In genomic region chr11:17371614-17372013, GRCh38 we compare ENCODE assay signal across 1 cellular context.
TF ChIP-seq lines count a peak whose summit lies in the region.

No MANE protein-coding gene starts in this region.

TF ChIP-seq in K562, 482 proteins besides CTCF, POLR2A, EP300 and RAD21:
- peak; percentile 86 for TF ChIP-seq ZNF280A (IDR thresholded peaks at IDR 0.05; ENCODE audit: low read depth, partially characterized antibody)
- peak; percentile 59 for TF ChIP-seq MTA3 (IDR thresholded peaks at IDR 0.05; ENCODE audit: borderline replicate concordance)
- peak; percentile 99 for TF ChIP-seq CBX5 (IDR thresholded peaks at IDR 0.05; ENCODE audit: borderline replicate concordance, low read depth)
- TF ChIP-seq JUNB (CRISPR knock-in tag; conservative IDR thresholded peaks at IDR 0.05), result no peak
- peak; percentile 53; the same call in 1 of the 2 replicates for TF ChIP-seq ZEB2 (IDR thresholded peaks at IDR 0.05)
- TF ChIP-seq TCF7 (IDR thresholded peaks at IDR 0.05; ENCODE audit: borderline replicate concordance), result 0 out of 2 replicates have a peak, but pooled peaks have one; percentile 30
- TF ChIP-seq ZBTB2 (IDR thresholded peaks at IDR 0.05), result no peak
- TF ChIP-seq ZNF280B (CRISPR knock-in tag; IDR thresholded peaks at IDR 0.05), result peak; percentile 93; the same call in 1 of the 2 replicates
- peak; percentile 98 to 99 for TF ChIP-seq CBX3 (IDR thresholded peaks at IDR 0.05; ENCODE audit: borderline replicate concordance in 1 of 2, low read length in 2 of 2)
- TF ChIP-seq YY1 (IDR thresholded peaks at IDR 0.05; ENCODE audit: borderline replicate concordance in 1 of 3, control insufficient read depth in 1 of 3, extremely low read depth in 1 of 3, insufficient read depth in 3 of 3, insufficient read length in 1 of 3, insufficient replicate concordance in 2 of 3, low read depth in 1 of 3, low read length in 2 of 3), result peak in 1 of 3 experiments; percentile 36
- TF ChIP-seq EHMT2 (IDR thresholded peaks at IDR 0.05), result peak; percentile 27; the same call in 1 of the 2 replicates
- peak; percentile 98 for TF ChIP-seq TRIM28 (IDR thresholded peaks at IDR 0.05)
- no peak for TF ChIP-seq ZNF23 (CRISPR knock-in tag; IDR thresholded peaks at IDR 0.05)
- TF ChIP-seq ZFP36 (IDR thresholded peaks at IDR 0.05; ENCODE audit: low read depth, low read length, partially characterized antibody), result peak; percentile 42
- peak; percentile 99; the same call in 1 of the 2 replicates for TF ChIP-seq CBX1 (IDR thresholded peaks at IDR 0.05; ENCODE audit: low read depth)
- no peak for TF ChIP-seq ARID4B (CRISPR knock-in tag; IDR thresholded peaks at IDR 0.05)
- peak in 1 of 2 experiments; percentile 53; a peak in 1 of 4 replicates for TF ChIP-seq TRIM24 (IDR thresholded peaks at IDR 0.05)
